Comparison of ENCODE assay signal across 1 cellular context in genomic region chr3:13161771-13162535, GRCh38.
TF ChIP-seq lines count a peak whose summit lies in the region.

No MANE protein-coding gene starts in this region.

TF ChIP-seq in H1, 55 proteins besides CTCF, POLR2A, EP300 and RAD21:
- TF ChIP-seq CHD7 (IDR thresholded peaks at IDR 0.05; ENCODE audit: insufficient replicate concordance, low read length), result no peak
- TF ChIP-seq CREB1 (IDR thresholded peaks at IDR 0.05), result no peak
- no peak for TF ChIP-seq BACH1 (IDR thresholded peaks at IDR 0.05; ENCODE audit: low read length)
- no peak for TF ChIP-seq CBX5 (IDR thresholded peaks at IDR 0.05; ENCODE audit: low read depth, low read length)
- TF ChIP-seq CTBP2 (IDR thresholded peaks at IDR 0.05; ENCODE audit: borderline replicate concordance, insufficient read depth, insufficient read length, low read length), result no peak
- no peak for TF ChIP-seq SIN3A (conservative IDR thresholded peaks at IDR 0.05 in 1 of 2, IDR thresholded peaks at IDR 0.05 in 1 of 2; ENCODE audit: low read depth in 1 of 2, low read length in 2 of 2)
- no peak for TF ChIP-seq FOSL1 (IDR thresholded peaks at IDR 0.05; ENCODE audit: insufficient read depth, low read depth, low read length)
- TF ChIP-seq SIRT6 (IDR thresholded peaks at IDR 0.05; ENCODE audit: low read length), result no peak
- TF ChIP-seq NANOG (IDR thresholded peaks at IDR 0.05; ENCODE audit: insufficient read depth, low read depth, low read length, poor library complexity, severe bottlenecking), result no peak
- no peak for TF ChIP-seq RNF2 (IDR thresholded peaks at IDR 0.05; ENCODE audit: borderline replicate concordance, low read depth, low read length, missing control alignments, poor library complexity, severe bottlenecking)
- no peak for TF ChIP-seq KDM4A (IDR thresholded peaks at IDR 0.05; ENCODE audit: low read depth, low read length, severe bottlenecking)
- no peak for TF ChIP-seq KDM1A (IDR thresholded peaks at IDR 0.05; ENCODE audit: borderline replicate concordance, low read length)
- TF ChIP-seq CHD1 (IDR thresholded peaks at IDR 0.05; ENCODE audit: low read depth, low read length), result no peak
- no peak for TF ChIP-seq SP1 (IDR thresholded peaks at IDR 0.05; ENCODE audit: low read depth, low read length)
- TF ChIP-seq ZNF274 (IDR thresholded peaks at IDR 0.05; ENCODE audit: borderline replicate concordance, extremely low read depth, low read length), result no peak
- no peak for TF ChIP-seq BCL11A (IDR thresholded peaks at IDR 0.05; ENCODE audit: low read depth in 2 of 2, low read length in 2 of 2)
- TF ChIP-seq POLR2AphosphoS5 (IDR thresholded peaks at IDR 0.05; ENCODE audit: low read depth, low read length), result no peak
